Comparison of ENCODE assay signal across 28 cellular contexts in the genomic region with DNA sequence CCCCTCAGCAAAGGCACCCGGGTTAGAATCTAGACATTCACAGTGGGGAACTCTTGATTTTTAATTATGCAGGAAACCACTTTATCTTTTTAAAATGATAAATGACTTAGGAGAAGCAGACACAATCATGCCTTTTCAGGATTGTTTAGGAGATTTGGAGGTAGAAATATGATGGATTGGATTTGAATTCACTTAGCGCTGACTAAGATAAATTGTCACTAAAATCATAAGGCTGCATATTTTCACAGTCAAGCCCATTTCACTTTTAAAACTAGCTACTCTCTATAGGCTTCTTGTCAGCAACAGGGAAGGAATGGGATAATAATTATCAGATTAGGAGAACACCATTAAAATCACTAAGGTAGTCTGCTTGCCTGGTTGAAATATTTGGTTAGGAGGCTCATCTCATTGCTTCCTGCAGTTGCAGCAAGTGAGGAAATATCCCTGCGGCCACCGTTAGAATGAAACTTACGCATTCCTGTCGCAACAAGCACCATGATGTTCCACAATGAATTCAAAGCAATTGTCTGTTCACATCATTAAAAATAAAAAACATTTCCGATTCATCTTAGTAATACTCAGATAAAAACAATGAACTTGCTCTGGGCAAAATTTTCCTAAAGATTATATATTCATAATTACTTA. TPM values are rescaled to one million over a fixed set of nuclear protein-coding genes. Genes with fewer than 3 reads are reported as not detected.
DNase-seq lines count a peak whose midpoint lies in the region; ATAC-seq, FAIRE-seq and TF ChIP-seq lines count a peak whose summit lies in the region.
"Had no signal": no experiment of that assay in that cellular context is flagged by ENCODE, and none has a peak within 500 bp of the region (broad histone marks: within the 10 kb centered on the region; RNA-seq: fewer than 3 reads in every experiment).

No MANE protein-coding gene starts in this region.

- H3K9me3 Mint-ChIP-seq in GM23338 = no peaks in the 10 kb centered on the region
- H3K9me3 Mint-ChIP-seq: CD8-positive, alpha-beta T cell; H9; T-cell had no signal

- no peaks in the 10 kb centered on the region for H3K4me1 ChIP-seq in A549
- H3K4me1 ChIP-seq in foreskin keratinocyte = no peaks in the 10 kb centered on the region
- H3K4me1 ChIP-seq in vagina = no peaks in the 10 kb centered on the region
- peaks cover 19% of the 10 kb centered on the region; the same call in 1 of the 2 replicates for H3K4me1 ChIP-seq in GM23338 (ENCODE audit: insufficient read depth)
- H3K4me1 ChIP-seq: Caco-2 had no signal

- H3K27ac ChIP-seq in A549 (no peak overlapping the region), foreskin keratinocyte (no peak overlapping the region), vagina (no peak overlapping the region), GM23338 (ENCODE audit: low read depth) (no peak overlapping the region)
- H3K27ac ChIP-seq: C4-2B, GM23248 had no signal

- H3K4me2 ChIP-seq in A549 = no peak overlapping the region
- no peak overlapping the region for H3K4me2 ChIP-seq in GM23338

- H3K27me3 ChIP-seq in foreskin keratinocyte (peaks cover 17% of the 10 kb centered on the region), vagina (no peaks in the 10 kb centered on the region), GM23338 (ENCODE audit: insufficient read depth) (no peaks in the 10 kb centered on the region)

- CTCF ChIA-PET in A549 (lab: Yijun Ruan, JAX) = no interaction called here

- POLR2A ChIA-PET in A549 (lab: Yijun Ruan, JAX) = no interaction called here

- H3K36me3 Mint-ChIP-seq in GM23338 (ENCODE audit: low read depth) = no peaks in the 10 kb centered on the region
- H3K36me3 Mint-ChIP-seq: CD8-positive, alpha-beta T cell; T-cell had no signal

- peaks cover 2% of the 10 kb centered on the region for H3K27me3 Mint-ChIP-seq in GM23338 (ENCODE audit: insufficient read depth, low read depth, poor library complexity)
- H3K27me3 Mint-ChIP-seq: T-cell had no signal

- H2AFZ ChIP-seq in GM23338 = no peak overlapping the region
- H2AFZ ChIP-seq: GM23248 had no signal

- TF ChIP-seq EP300 in A549 (IDR thresholded peaks at IDR 0.05) = no peak

- TF ChIP-seq POLR2A in A549 (IDR thresholded peaks at IDR 0.05; ENCODE audit: low read length) (no peak), vagina (IDR thresholded peaks at IDR 0.05) (no peak), GM12892 (IDR thresholded peaks at IDR 0.05; ENCODE audit: low read depth, low read length) (no peak)

- no peak overlapping the region for H3K27ac Mint-ChIP-seq in GM23338
- H3K27ac Mint-ChIP-seq: B cell; CD8-positive, alpha-beta T cell; H9; T-cell had no signal

- H3K36me3 ChIP-seq in vagina (no peaks in the 10 kb centered on the region), GM23338 (ENCODE audit: insufficient read depth) (no peaks in the 10 kb centered on the region)

- no peak for TF ChIP-seq RAD21 in A549 (conservative IDR thresholded peaks at IDR 0.05 in 1 of 2, IDR thresholded peaks at IDR 0.05 in 1 of 2)

- H4K20me1 ChIP-seq in GM23338 (replicated peaks; ENCODE audit: insufficient read depth) = no peaks in the 10 kb centered on the region

- peaks cover 14% of the 10 kb centered on the region for H3K4me1 Mint-ChIP-seq in GM23338
- H3K4me1 Mint-ChIP-seq: B cell, T-cell had no signal

- no peaks in the 10 kb centered on the region for H3F3A ChIP-seq in GM23338 (replicated peaks; ENCODE audit: low read depth)

- intact Hi-C loops in vagina (cut with DNase I) = no loop called here

- ATAC-seq in A549 (no peak), foreskin keratinocyte (no peak), GM23338 (no peak)
- ATAC-seq: CD8-positive, alpha-beta T cell; GM12878; K562; PC-3; SK-N-SH treated with all-trans-retinoic acid at 6 μM for 48 hours; T-cell had no signal

- 74% methylated on average over 7 of the region's 7 CpGs for WGBS in A549 (ENCODE audit: missing lambda C conversion rate)

- FAIRE-seq in A549 (lab: Jason Lieb, UNC) = no peak
- FAIRE-seq in D721Med (lab: Jason Lieb, UNC) = peak; percentile 86
- FAIRE-seq in GM12892 (lab: Jason Lieb, UNC) = no peak
- FAIRE-seq: GM12878, K562 had no signal

- H3K9me2 ChIP-seq in GM23338 (ENCODE audit: insufficient read depth) = no peaks in the 10 kb centered on the region

- H3K79me2 ChIP-seq in GM23338 (replicated peaks; ENCODE audit: insufficient read depth) = no peaks in the 10 kb centered on the region

- H3K4me3 ChIP-seq in A549 (no peak overlapping the region), vagina (no peak overlapping the region), GM23338 (no peak overlapping the region)
- H3K4me3 ChIP-seq: GM12878, GM23248, K562 had no signal

- no peaks in the 10 kb centered on the region for H3K9me3 ChIP-seq in A549
- no peaks in the 10 kb centered on the region for H3K9me3 ChIP-seq in vagina
- H3K9me3 ChIP-seq: Caco-2 had no signal

- no peak overlapping the region for H3K4me3 Mint-ChIP-seq in GM23338
- H3K4me3 Mint-ChIP-seq: B cell; CD8-positive, alpha-beta T cell; H9; T-cell had no signal

- DNase-seq in A549 (ENCODE audit: low read depth in 1 of 2, low spot score in 1 of 2) (no peak), D721Med (ENCODE audit: insufficient read length, low spot score) (no peak), NCI-H82 (lab: John Stamatoyannopoulos, UW) (peak; percentile 48), foreskin keratinocyte (peak; percentile 22 to 55), vagina (ENCODE audit: extremely low spot score in 2 of 2) (no peak), GM23338 (ENCODE audit: low spot score) (no peak), GM12892 (ENCODE audit: insufficient read length) (no peak)
- DNase-seq: Caco-2; CD8-positive, alpha-beta T cell; DMS 273 treated with DMSO at 0.1 percent for 48 hours; DMS79; EL; GDM1; GM23248; H9; Kasumi-1; NCI-H1105; NCI-H146; NCI-H1930; NCI-H2107; NCI-H774; PC-3; T-cell had no signal

- TF ChIP-seq CTCF in A549 (IDR thresholded peaks at IDR 0.05) (no peak), D721Med (IDR thresholded peaks at IDR 0.05; ENCODE audit: insufficient read depth, missing control alignments) (no peak), foreskin keratinocyte (conservative IDR thresholded peaks at IDR 0.05) (no peak), vagina (IDR thresholded peaks at IDR 0.05) (no peak), GM23338 (conservative IDR thresholded peaks at IDR 0.05; ENCODE audit: low read depth in 2 of 2) (no peak)

TF ChIP-seq in A549, 52 proteins besides CTCF, POLR2A, EP300 and RAD21:
- TF ChIP-seq MAFK (IDR thresholded peaks at IDR 0.05; ENCODE audit: partially characterized antibody) (peak; percentile 44), JUN (IDR thresholded peaks at IDR 0.05) (no peak)

TF ChIP-seq in GM23338, 12 proteins besides CTCF, POLR2A, EP300 and RAD21 (continues in another document):
- TF ChIP-seq, protein P1, sequence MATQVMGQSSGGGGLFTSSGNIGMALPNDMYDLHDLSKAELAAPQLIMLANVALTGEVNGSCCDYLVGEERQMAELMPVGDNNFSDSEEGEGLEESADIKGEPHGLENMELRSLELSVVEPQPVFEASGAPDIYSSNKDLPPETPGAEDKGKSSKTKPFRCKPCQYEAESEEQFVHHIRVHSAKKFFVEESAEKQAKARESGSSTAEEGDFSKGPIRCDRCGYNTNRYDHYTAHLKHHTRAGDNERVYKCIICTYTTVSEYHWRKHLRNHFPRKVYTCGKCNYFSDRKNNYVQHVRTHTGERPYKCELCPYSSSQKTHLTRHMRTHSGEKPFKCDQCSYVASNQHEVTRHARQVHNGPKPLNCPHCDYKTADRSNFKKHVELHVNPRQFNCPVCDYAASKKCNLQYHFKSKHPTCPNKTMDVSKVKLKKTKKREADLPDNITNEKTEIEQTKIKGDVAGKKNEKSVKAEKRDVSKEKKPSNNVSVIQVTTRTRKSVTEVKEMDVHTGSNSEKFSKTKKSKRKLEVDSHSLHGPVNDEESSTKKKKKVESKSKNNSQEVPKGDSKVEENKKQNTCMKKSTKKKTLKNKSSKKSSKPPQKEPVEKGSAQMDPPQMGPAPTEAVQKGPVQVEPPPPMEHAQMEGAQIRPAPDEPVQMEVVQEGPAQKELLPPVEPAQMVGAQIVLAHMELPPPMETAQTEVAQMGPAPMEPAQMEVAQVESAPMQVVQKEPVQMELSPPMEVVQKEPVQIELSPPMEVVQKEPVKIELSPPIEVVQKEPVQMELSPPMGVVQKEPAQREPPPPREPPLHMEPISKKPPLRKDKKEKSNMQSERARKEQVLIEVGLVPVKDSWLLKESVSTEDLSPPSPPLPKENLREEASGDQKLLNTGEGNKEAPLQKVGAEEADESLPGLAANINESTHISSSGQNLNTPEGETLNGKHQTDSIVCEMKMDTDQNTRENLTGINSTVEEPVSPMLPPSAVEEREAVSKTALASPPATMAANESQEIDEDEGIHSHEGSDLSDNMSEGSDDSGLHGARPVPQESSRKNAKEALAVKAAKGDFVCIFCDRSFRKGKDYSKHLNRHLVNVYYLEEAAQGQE (IDR thresholded peaks at IDR 0.05; ENCODE audit: unreplicated experiment) = no peak
- TF ChIP-seq NANOG (IDR thresholded peaks at IDR 0.05; ENCODE audit: borderline replicate concordance) = no peak
- no peak for TF ChIP-seq POLR2AphosphoS5 (IDR thresholded peaks at IDR 0.05; ENCODE audit: low read depth)

RNA-seq across cellular contexts. Expression of a gene that starts 31.9 kb away (rescaled TPM):
- polyA plus RNA-seq in A549 (2011; rRNA removed) = 0.37 and 0.45 TPM in 2 replicates
- polyA plus RNA-seq in A549 (2012; cell fraction: cytosol; rRNA removed) = 0.16 and 0.19 TPM in 2 replicates
- 0.19 and 0.53 TPM in 2 replicates for polyA plus RNA-seq in A549 (2012; cell fraction: nucleus; rRNA removed)
- polyA plus RNA-seq in A549 (2017; fragmentation: RNase III; extraction: RNeasy Plus Mini Kit Qiagen cat#74134 plus additional on column Dnase treatment) = 0.68 to 0.89 TPM (median 0.84 TPM) in 3 replicates
- 0.29 and 0.58 TPM in 2 replicates for polyA minus RNA-seq in A549 (2011; rRNA and poly(A)+ RNA removed)
- 0.07 and 0.20 TPM in 2 replicates for total RNA-seq in foreskin keratinocyte
- 0.06 TPM in 1 of 2 replicates, not detected in the other for polyA plus RNA-seq in foreskin keratinocyte
- total RNA-seq in vagina = 9.8 TPM
- 23.6 and 26.6 TPM in 2 replicates for total RNA-seq in GM23338 (2014; rRNA removed; shearing (Covaris generic))
- 5.1 and 5.7 TPM in 2 replicates for polyA plus RNA-seq in GM23338 (2016; fragmentation: Nextera tagmentation; extraction: Ambion mirVana)
- 0.87 TPM for polyA plus RNA-seq in GM12892 (2012; ENCODE audit: missing spikeins)

Comparison
In these comparisons a context has a peak if more than half of its experiments do, and no peak if none do; other contexts are left out.
1. DNase-seq: peak in NCI-H82 (single experiment) and foreskin keratinocyte (2 of 2); none in A549 (0 of 2), D721Med (single experiment), vagina (0 of 2), GM23338 (single experiment) and GM12892 (single experiment).